In the genomic region with DNA sequence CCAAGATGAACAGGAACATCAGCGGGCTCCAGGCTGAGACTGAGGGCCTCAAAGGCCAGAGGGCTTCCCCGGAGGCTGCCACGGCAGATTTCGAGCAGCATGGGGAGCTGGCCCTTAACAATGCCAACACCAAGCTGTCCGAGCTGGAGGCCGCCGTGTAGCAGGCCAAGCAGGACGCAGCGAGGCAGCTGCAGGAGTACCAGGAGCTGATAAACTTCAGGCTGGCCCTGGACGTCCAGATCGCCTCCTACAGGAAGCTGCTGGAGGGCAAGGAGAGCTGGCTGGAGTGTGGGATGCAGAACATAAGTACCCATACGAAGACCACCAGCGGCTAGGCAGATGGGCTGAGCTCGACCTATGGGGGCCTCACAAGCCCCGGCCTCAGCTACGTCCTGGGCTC, we compare ENCODE assay signal across 27 cellular contexts.
"Had no signal": no experiment of that assay in that cellular context is flagged by ENCODE, and none has a peak within 500 bp of the region (broad histone marks: within the 10 kb centered on the region; RNA-seq: fewer than 3 reads in every experiment).

No MANE protein-coding gene starts in this region.

- H3K27me3 ChIP-seq: heart right ventricle, hepatocyte, left lung, pancreas, right lobe of liver, stomach, testis, thyroid gland, transverse colon, upper lobe of left lung had no signal

- H3K36me3 ChIP-seq: heart right ventricle, left lung, pancreas, right lobe of liver, stomach, thyroid gland, transverse colon, upper lobe of left lung had no signal

- H3K79me2 ChIP-seq: hepatocyte had no signal

- H3K4me2 ChIP-seq: hepatocyte had no signal

- H2AFZ ChIP-seq: hepatocyte had no signal

- DNase-seq: glutamatergic neuron; heart right ventricle; islet precursor cell; left colon; midbrain; mucosa of descending colon; naive thymus-derived CD4-positive, alpha-beta T cell; nucleus accumbens; psoas muscle; right lobe of liver; stimulated activated CD4-positive, alpha-beta T cell treated with anti-CD3 and anti-CD28 coated beads, Interleukin-12 subunit alpha, Interleukin-12 subunit beta, amount 100 ng/mL, for 4 hours; stimulated activated CD4-positive, alpha-beta T cell treated with anti-CD3 and anti-CD28 coated beads, Interleukin-15, amount 100 ng/mL, for 24 hours; stimulated activated CD4-positive, alpha-beta T cell treated with anti-CD3 and anti-CD28 coated beads, Interleukin-2, amount 100 ng/mL, for 24 hours; stimulated activated CD4-positive, alpha-beta T cell treated with anti-CD3 and anti-CD28 coated beads, Interleukin-4, amount 100 ng/mL, for 1 hour; stimulated activated naive B cell treated with anti-CD40 and anti-IgM and Interleukin-4, amounts not matched to agents 10 μg/mL and 1 μg/mL and 100 μg/mL, for 72 hours; stimulated activated naive CD8-positive, alpha-beta T cell treated with anti-CD3 and anti-CD28 coated beads, Interleukin-15, Interleukin-2, amounts not matched to agents 100 U/mL and 50 U/mL, for 24 hours; stomach; thyroid gland; transverse colon had no signal

- H3K4me3 ChIP-seq: heart right ventricle, hepatocyte, left lung, lung, mucosa of descending colon, pancreas, psoas muscle, right lobe of liver, skin epidermis, stomach, testis, thyroid gland, transverse colon, upper lobe of left lung had no signal

- H3K4me1 ChIP-seq: heart right ventricle, left lung, pancreas, psoas muscle, right lobe of liver, stomach, testis, thyroid gland, transverse colon, upper lobe of left lung had no signal

- H3K27ac ChIP-seq: heart right ventricle, hepatocyte, left lung, pancreas, psoas muscle, right lobe of liver, skin epidermis, stomach, testis, thyroid gland, transverse colon, upper lobe of left lung had no signal

- ATAC-seq: heart right ventricle; left colon; left lung; mucosa of descending colon; naive thymus-derived CD4-positive, alpha-beta T cell; natural killer cell treated with Interleukin-12 subunit alpha and Interleukin-12 subunit beta and Interleukin-15 and Interleukin-18, amount 100 ng/mL, for 72 hours; pancreas; psoas muscle; right lobe of liver; stimulated activated naive B cell treated with anti-CD40 and anti-IgM and Interleukin-4, amounts not matched to agents 10 μg/mL and 1 μg/mL and 100 μg/mL, for 72 hours; stimulated activated naive CD8-positive, alpha-beta T cell treated with anti-CD3 and anti-CD28 coated beads, Interleukin-15, Interleukin-2, amounts not matched to agents 100 U/mL and 50 U/mL, for 24 hours had no signal

- H3K9me3 ChIP-seq: mucosa of descending colon, pancreas, psoas muscle, right lobe of liver, testis, thyroid gland, transverse colon had no signal
